ENCODE assay signal across 9 cellular contexts in the genomic region with DNA sequence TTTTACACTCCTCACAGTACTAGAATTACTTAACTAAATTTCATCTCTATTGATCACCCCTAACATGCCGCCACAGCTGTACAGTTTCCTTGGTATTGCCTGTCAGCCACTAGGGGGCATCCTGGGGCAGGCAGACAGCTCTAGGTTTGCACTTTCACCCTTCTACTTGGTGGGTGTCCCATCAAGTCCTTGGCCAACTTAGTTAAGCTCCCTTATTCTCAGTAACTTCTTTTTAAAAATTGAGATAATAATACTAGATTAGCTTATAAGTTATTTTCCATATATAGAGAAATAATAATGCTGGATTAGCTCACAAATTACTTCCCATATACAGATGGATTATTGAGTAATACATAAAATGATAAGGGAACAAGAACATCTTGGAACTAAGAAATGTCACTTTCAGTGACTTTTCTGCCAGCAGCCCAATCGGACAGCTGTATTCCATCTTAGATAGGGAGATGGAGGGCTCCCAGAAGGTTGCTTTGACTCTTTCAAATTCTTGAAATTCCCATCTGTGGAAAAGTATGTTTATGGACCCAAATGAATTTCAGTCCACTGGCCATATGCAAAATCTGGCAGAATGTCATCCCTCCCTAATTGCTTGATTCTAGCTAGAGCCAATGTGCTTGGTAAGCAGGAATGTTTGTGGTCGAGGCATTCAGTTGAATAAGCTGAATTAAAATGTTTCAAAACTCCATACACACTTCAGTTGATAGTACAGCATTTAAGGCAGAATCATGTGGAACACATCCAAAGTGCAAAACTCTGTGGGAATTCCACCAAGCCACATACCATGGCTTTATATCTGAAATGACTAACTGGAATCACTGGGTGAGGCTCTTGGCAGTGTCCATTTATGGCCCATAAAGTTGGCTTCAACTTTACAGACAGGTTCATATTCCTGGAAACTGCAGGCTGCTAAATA.
DNase-seq lines count a peak whose midpoint lies in the region; ATAC-seq and TF ChIP-seq lines count a peak whose summit lies in the region.
"Had no signal": no experiment of that assay in that cellular context is flagged by ENCODE, and none has a peak within 500 bp of the region (broad histone marks: within the 10 kb centered on the region; RNA-seq: fewer than 3 reads in every experiment).

No MANE protein-coding gene starts in this region.

- DNase-seq in NCI-H1105 treated with DMSO at 0.1 percent for 48 hours (lab: John Stamatoyannopoulos, UW) = peak; percentile 5
- DNase-seq in NCI-H1105 (lab: John Stamatoyannopoulos, UW) = no peak
- peak; percentile 32 for DNase-seq in HT-29 (ENCODE audit: low spot score)
- peak; percentile 4 for DNase-seq in T-helper 9 cell
- peak; percentile 79 for DNase-seq in colonic mucosa
- DNase-seq in lung (ENCODE audit: low spot score) = no peak
- peak; percentile 51 for DNase-seq in superior temporal gyrus (ENCODE audit: extremely low spot score)

- H3K4me3 ChIP-seq in colonic mucosa (no peak overlapping the region), lung (no peak overlapping the region)
- H3K4me3 ChIP-seq: BLaER1 treated with 17β-estradiol and CSF1 and Interleukin-3, amounts not matched to agents 10 nM and 100 nM had no signal

- ATAC-seq in GM21528 (IDR thresholded peaks at IDR 0.05; ENCODE audit: low FRiP score, unreplicated experiment) (peak; percentile 93), lung (ENCODE audit: insufficient read depth, low FRiP score) (peak; percentile 47)

- H3K27ac ChIP-seq in colonic mucosa = peak overlapping the region; percentile 73
- H3K27ac ChIP-seq in lung (ENCODE audit: low read depth in 1 of 2, low read length in 1 of 2) = no peak overlapping the region
- H3K27ac ChIP-seq: BLaER1 treated with 17β-estradiol and CSF1 and Interleukin-3, amounts not matched to agents 10 nM and 100 nM had no signal

- no peaks in the 10 kb centered on the region for H3K36me3 ChIP-seq in colonic mucosa
- no peaks in the 10 kb centered on the region for H3K36me3 ChIP-seq in lung (ENCODE audit: control insufficient read depth in 2 of 2, insufficient read depth in 2 of 2, low read length in 2 of 2)
- H3K36me3 ChIP-seq: BLaER1 treated with 17β-estradiol and CSF1 and Interleukin-3, amounts not matched to agents 10 nM and 100 nM had no signal

- WGBS in lung, 2 donors = 75 to 83% methylated on average over 3 of the region's 3 CpGs

- no peaks in the 10 kb centered on the region for H3K27me3 ChIP-seq in colonic mucosa
- no peaks in the 10 kb centered on the region for H3K27me3 ChIP-seq in lung (ENCODE audit: control insufficient read depth, insufficient read depth)
- H3K27me3 ChIP-seq: BLaER1 treated with 17β-estradiol and CSF1 and Interleukin-3, amounts not matched to agents 10 nM and 100 nM had no signal

- peaks cover 9% of the 10 kb centered on the region for H3K4me1 ChIP-seq in colonic mucosa
- H3K4me1 ChIP-seq in lung (ENCODE audit: control insufficient read depth in 2 of 2, insufficient read depth in 2 of 2, low read length in 2 of 2) = peaks cover 0 to 6% of the 10 kb centered on the region in 2 donors

- H3K9me3 ChIP-seq in colonic mucosa (no peaks in the 10 kb centered on the region), lung (ENCODE audit: control insufficient read depth in 2 of 2, insufficient read depth in 1 of 2, low read length in 1 of 2) (no peaks in the 10 kb centered on the region)
- H3K9me3 ChIP-seq: BLaER1 treated with 17β-estradiol and CSF1 and Interleukin-3, amounts not matched to agents 10 nM and 100 nM had no signal

- no peak overlapping the region for H3K9ac ChIP-seq in colonic mucosa (ENCODE audit: low read depth in 2 of 2, low read length in 2 of 2)
- H3K9ac ChIP-seq: BLaER1 treated with 17β-estradiol and CSF1 and Interleukin-3, amounts not matched to agents 10 nM and 100 nM had no signal

- intact Hi-C loops in colonic mucosa (cut with DNase I) = no loop called here

- TF ChIP-seq CTCF in colonic mucosa (IDR thresholded peaks at IDR 0.05) = peak; percentile 76
- TF ChIP-seq CTCF in lung (IDR thresholded peaks at IDR 0.05; ENCODE audit: control extremely low read depth, extremely low read depth) = peak; percentile 36

Comparison
In these comparisons a context has a peak if more than half of its experiments do, and no peak if none do; other contexts are left out.
1. DNase-seq: peak in NCI-H1105 treated with DMSO at 0.1 percent for 48 hours (single experiment), HT-29 (single experiment), T-helper 9 cell (single experiment), colonic mucosa (single experiment) and superior temporal gyrus (single experiment); none in NCI-H1105 (single experiment) and lung (single experiment).